Comparison of ENCODE assay signal across 1 cellular context in genomic region chr1:202590119-202590518, GRCh38.
TF ChIP-seq lines count a peak whose summit lies in the region.

No MANE protein-coding gene starts in this region.

TF ChIP-seq in endothelial cell of umbilical vein, 7 proteins besides CTCF, POLR2A, EP300 and RAD21 (continued from another document):
- TF ChIP-seq FOS (IDR thresholded peaks at IDR 0.05; ENCODE audit: borderline replicate concordance, insufficient read depth, low read length), result no peak
